In genomic region chr16:49280022-49280741, GRCh38 we compare ENCODE assay signal across 12 cellular contexts. TPM values are rescaled to one million over a fixed set of nuclear protein-coding genes. Genes with fewer than 3 reads are reported as not detected.
DNase-seq lines count a peak whose midpoint lies in the region; ATAC-seq and TF ChIP-seq lines count a peak whose summit lies in the region.
"Had no signal": no experiment of that assay in that cellular context is flagged by ENCODE, and none has a peak within 500 bp of the region (broad histone marks: within the 10 kb centered on the region; RNA-seq: fewer than 3 reads in every experiment).

No MANE protein-coding gene starts in this region.

- no peaks in the 10 kb centered on the region for H3K9me2 ChIP-seq in SK-N-SH

- H3K27me3 ChIP-seq in SK-N-SH (ENCODE audit: insufficient read depth) (peaks cover 37% of the 10 kb centered on the region), endodermal cell (ENCODE audit: control insufficient read depth, insufficient read depth, low read length, poor library complexity, severe bottlenecking) (peaks cover 89% of the 10 kb centered on the region)

- CTCF ChIA-PET in SK-N-SH (lab: Yijun Ruan, JAX): no interaction called here

- ATAC-seq in SK-N-SH treated with all-trans-retinoic acid at 6 μM for 48 hours (no peak), HG02973 (IDR thresholded peaks at IDR 0.05; ENCODE audit: unreplicated experiment) (no peak), HG02642 (IDR thresholded peaks at IDR 0.05; ENCODE audit: poor library complexity, unreplicated experiment) (no peak)
- ATAC-seq: foreskin keratinocyte had no signal

- no peaks in the 10 kb centered on the region for H3K9me3 Mint-ChIP-seq in endodermal cell
- no peaks in the 10 kb centered on the region for H3K9me3 Mint-ChIP-seq in neural crest cell
- H3K9me3 Mint-ChIP-seq in CD14-positive monocyte: peaks cover 4 to 41% (median 16%) of the 10 kb centered on the region in 7 donors

- H3K4me1 ChIP-seq in SK-N-SH (ENCODE audit: control insufficient read depth in 1 of 2, insufficient read depth in 2 of 2, low read depth in 1 of 2, low read length in 1 of 2) (peaks cover 0 to 12% of the 10 kb centered on the region in 2 experiments; a peak in 2 of 4 replicates), endodermal cell (ENCODE audit: control insufficient read depth, insufficient read depth, low read length) (peaks cover 11% of the 10 kb centered on the region)
- H3K4me1 ChIP-seq: foreskin keratinocyte had no signal

- DNase-seq in SK-N-SH: peak; percentile 53
- peak; percentile 89 for DNase-seq in endodermal cell
- no peak for DNase-seq in neural crest cell (ENCODE audit: low read depth, low spot score)
- no peak for DNase-seq in CD14-positive monocyte (ENCODE audit: low spot score)
- DNase-seq: foreskin keratinocyte, NCI-H526 treated with DMSO at 0.1 percent for 48 hours, tibial artery had no signal

- no peak for TF ChIP-seq CTCF in SK-N-SH (IDR thresholded peaks at IDR 0.05)
- no peak for TF ChIP-seq CTCF in endodermal cell (conservative IDR thresholded peaks at IDR 0.05)
- TF ChIP-seq CTCF in neural crest cell (conservative IDR thresholded peaks at IDR 0.05): no peak
- no peak for TF ChIP-seq CTCF in CD14-positive monocyte (IDR thresholded peaks at IDR 0.05)

- H3K9ac ChIP-seq in SK-N-SH (no peak overlapping the region), endodermal cell (ENCODE audit: extremely low read depth, low read length, poor library complexity, severe bottlenecking) (no peak overlapping the region)

- WGBS in SK-N-SH (ENCODE audit: low lambda C conversion rate): 28% methylated on average over 29 of the region's 41 CpGs
- WGBS in endodermal cell (ENCODE audit: insufficient coverage in 1 of 2, insufficient read length in 1 of 2), 2 experiments: 1 to 2% methylated on average over 9 to 41 of the region's 41 CpGs

- H3K4me3 Mint-ChIP-seq in endodermal cell (peak overlapping the region; percentile 53), neural crest cell (peak overlapping the region; percentile 80), CD14-positive monocyte (peak overlapping the region in 1 of 2 donors; percentile 72)

- H2AFZ ChIP-seq in SK-N-SH (ENCODE audit: low read depth): no peak overlapping the region

- H3F3A ChIP-seq in SK-N-SH (replicated peaks; ENCODE audit: insufficient read depth): no peaks in the 10 kb centered on the region

- H3K36me3 Mint-ChIP-seq in endodermal cell (ENCODE audit: low read depth): no peaks in the 10 kb centered on the region
- no peaks in the 10 kb centered on the region for H3K36me3 Mint-ChIP-seq in neural crest cell (ENCODE audit: low read depth)
- peaks cover 0 to 5% of the 10 kb centered on the region in 2 donors for H3K36me3 Mint-ChIP-seq in CD14-positive monocyte

- POLR2A ChIA-PET in SK-N-SH (lab: Yijun Ruan, JAX): no interaction called here

- H3K79me2 ChIP-seq in SK-N-SH (ENCODE audit: insufficient read depth): no peaks in the 10 kb centered on the region

- H3K4me1 Mint-ChIP-seq in endodermal cell (peaks cover 33% of the 10 kb centered on the region), neural crest cell (peaks cover 19% of the 10 kb centered on the region), CD14-positive monocyte (peaks cover 9% of the 10 kb centered on the region)

- H3K4me2 ChIP-seq in SK-N-SH: no peak overlapping the region

- H4K20me1 ChIP-seq in SK-N-SH (ENCODE audit: insufficient read depth): no peaks in the 10 kb centered on the region

- intact Hi-C loops in CD14-positive monocyte (cut with micrococcal nuclease): no loop called here

- no peak overlapping the region for H3K27ac ChIP-seq in SK-N-SH (ENCODE audit: low read depth in 2 of 2, low read length in 1 of 2)
- H3K27ac ChIP-seq in endodermal cell (ENCODE audit: low read depth, low read length): no peak overlapping the region
- H3K27ac ChIP-seq: foreskin keratinocyte, tibial artery had no signal

- H3K4me3 ChIP-seq in SK-N-SH (ENCODE audit: low read depth in 2 of 2, low read length in 1 of 2) (no peak overlapping the region; a peak in 1 of 4 replicates), endodermal cell (ENCODE audit: low read length) (peak overlapping the region; percentile 50)
- H3K4me3 ChIP-seq: tibial artery had no signal

- H3K27me3 Mint-ChIP-seq in endodermal cell (ENCODE audit: insufficient read depth) (peaks cover 93% of the 10 kb centered on the region), neural crest cell (ENCODE audit: low read depth) (peaks cover 92% of the 10 kb centered on the region), CD14-positive monocyte (ENCODE audit: low read depth in 3 of 3) (peaks cover 85 to 97% (median 87%) of the 10 kb centered on the region in 3 donors)

- no peak for TF ChIP-seq RAD21 in SK-N-SH (IDR thresholded peaks at IDR 0.05; ENCODE audit: low read length)
- no peak for TF ChIP-seq RAD21 in Ishikawa (IDR thresholded peaks at IDR 0.05; ENCODE audit: low read depth)

- H3K9me3 ChIP-seq in SK-N-SH: no peaks in the 10 kb centered on the region
- H3K9me3 ChIP-seq in endodermal cell (ENCODE audit: control insufficient read depth, low read length): no peaks in the 10 kb centered on the region
- H3K9me3 ChIP-seq: tibial artery had no signal

- H3K36me3 ChIP-seq in SK-N-SH (replicated peaks in 1 of 2; ENCODE audit: control insufficient read depth in 1 of 2, insufficient read depth in 2 of 2, low read length in 1 of 2) (no peaks in the 10 kb centered on the region), endodermal cell (ENCODE audit: control insufficient read depth, insufficient read depth, low read length) (no peaks in the 10 kb centered on the region)
- H3K36me3 ChIP-seq: tibial artery had no signal

- H3K27ac Mint-ChIP-seq in endodermal cell (no peak overlapping the region), neural crest cell (ENCODE audit: unreplicated experiment) (no peak overlapping the region), CD14-positive monocyte (no peak overlapping the region)

- no peak for TF ChIP-seq EP300 in SK-N-SH (IDR thresholded peaks at IDR 0.05; ENCODE audit: borderline replicate concordance in 1 of 2, low read depth in 1 of 2, low read length in 1 of 2)
- no peak for TF ChIP-seq EP300 in Ishikawa (IDR thresholded peaks at IDR 0.05; ENCODE audit: borderline replicate concordance)

TF ChIP-seq in SK-N-SH, 30 proteins besides CTCF, POLR2A, EP300 and RAD21 (continues in another document):
- no peak for TF ChIP-seq GABPA (IDR thresholded peaks at IDR 0.05; ENCODE audit: low read depth)

TF ChIP-seq in SK-N-SH treated with all-trans-retinoic acid at 6 μM for 48 hours, 23 proteins besides CTCF, POLR2A, EP300 and RAD21:
- TF ChIP-seq ISL1 (CRISPR knock-in tag; IDR thresholded peaks at IDR 0.05): no peak
- TF ChIP-seq RARB (CRISPR knock-in tag; IDR thresholded peaks at IDR 0.05): no peak
- no peak for TF ChIP-seq ZNF70 (CRISPR knock-in tag; IDR thresholded peaks at IDR 0.05)
- TF ChIP-seq ZFP30 (CRISPR knock-in tag; IDR thresholded peaks at IDR 0.05): no peak
- no peak for TF ChIP-seq SNAI2 (CRISPR knock-in tag; IDR thresholded peaks at IDR 0.05)

TF ChIP-seq in Ishikawa, 13 proteins besides CTCF, POLR2A, EP300 and RAD21:
- TF ChIP-seq REST (IDR thresholded peaks at IDR 0.05; ENCODE audit: low read depth) (peak; percentile 72), YY1 (IDR thresholded peaks at IDR 0.05; ENCODE audit: low read depth) (no peak)

RNA-seq across cellular contexts. Expression of gene CBLN1, which starts 1.5 kb away (rescaled TPM):
- 0.16 TPM in 1 of 2 replicates, not detected in the other for polyA plus RNA-seq in SK-N-SH (2012; rRNA removed)
- polyA plus RNA-seq in SK-N-SH (2012; cell fraction: cytosol; rRNA removed): 0.09 and 0.15 TPM in 2 replicates
- polyA plus RNA-seq in SK-N-SH (2012; cell fraction: nucleus; rRNA removed): 0.01 TPM in 1 of 2 replicates, not detected in the other
- 1 to 10 TPM in 1 of 2 donors, under 1 TPM in 1; 0.15 to 1.3 TPM for total RNA-seq in endodermal cell
- polyA plus RNA-seq in endodermal cell (2013, experiment 1 of 2): 15.0 TPM
- polyA plus RNA-seq in endodermal cell (2013, experiment 2 of 2): 19.2 TPM
- total RNA-seq in neural crest cell: 0.61 and 1.0 TPM in 2 replicates
- not detected for polyA plus RNA-seq in CD14-positive monocyte
- total RNA-seq: T-helper 1 cell treated with Interleukin-12 subunit alpha and Interleukin-12 subunit beta and Interleukin-4 antibody, amounts not matched to agents 30 ng/mL and 1 ng/mL, for 36 hours had no signal

Comparison
In these comparisons a context has a peak if more than half of its experiments do, and no peak if none do; other contexts are left out.
1. DNase-seq: peak in SK-N-SH (single experiment) and endodermal cell (single experiment); none in neural crest cell (single experiment) and CD14-positive monocyte (single experiment).